ENCODE assay signal across 27 cellular contexts in the genomic region with DNA sequence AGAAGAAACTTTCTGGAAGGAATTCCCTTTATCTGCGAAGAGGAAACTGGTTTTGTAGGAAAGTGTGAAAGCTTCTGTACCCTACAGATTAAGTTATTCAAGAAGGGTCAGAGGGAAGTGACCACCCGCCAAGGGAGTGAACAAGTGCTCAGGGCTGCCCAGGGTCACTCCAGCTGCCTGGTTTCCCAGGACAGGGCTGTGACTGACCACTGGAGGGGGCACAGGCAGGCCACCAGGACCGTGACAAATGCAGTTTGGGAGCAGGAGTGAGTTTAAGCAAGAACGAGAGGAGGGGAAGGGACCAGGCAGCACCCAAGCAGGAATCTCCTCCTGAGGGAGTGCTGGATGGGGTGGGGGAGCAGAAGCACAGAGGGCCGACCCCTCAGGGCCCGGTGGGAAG. TPM values are rescaled to one million over a fixed set of nuclear protein-coding genes. Genes with fewer than 3 reads are reported as not detected.
DNase-seq lines count a peak whose midpoint lies in the region; ATAC-seq, FAIRE-seq and TF ChIP-seq lines count a peak whose summit lies in the region.
"Had no signal": no experiment of that assay in that cellular context is flagged by ENCODE, and none has a peak within 500 bp of the region (broad histone marks: within the 10 kb centered on the region; RNA-seq: fewer than 3 reads in every experiment).

No MANE protein-coding gene starts in this region.

- no peaks in the 10 kb centered on the region for H4K20me1 ChIP-seq in HepG2 (ENCODE audit: insufficient read depth, low read length)

- intact Hi-C loops in HepG2 (cut with micrococcal nuclease; ENCODE audit: unreplicated experiment) (no loop called here), right lobe of liver (cut with DNase I) (no loop called here)

- H3K4me3 Mint-ChIP-seq in endodermal cell: no peak overlapping the region
- H3K4me3 Mint-ChIP-seq in neural crest cell: no peak overlapping the region
- no peak overlapping the region for H3K4me3 Mint-ChIP-seq in type B pancreatic cell
- no peak overlapping the region for H3K4me3 Mint-ChIP-seq in immature natural killer cell

- no peak for TF ChIP-seq RAD21 in HepG2 (CRISPR knock-in tag; IDR thresholded peaks at IDR 0.05)

- H3K36me3 ChIP-seq in HepG2 (replicated peaks in 1 of 2; ENCODE audit: control insufficient read depth in 1 of 2, insufficient read depth in 2 of 2, low read length in 2 of 2) (no peaks in the 10 kb centered on the region), right lobe of liver (no peaks in the 10 kb centered on the region), endodermal cell (ENCODE audit: control insufficient read depth, insufficient read depth, low read length) (no peaks in the 10 kb centered on the region)
- H3K36me3 ChIP-seq: BLaER1 treated with 17β-estradiol and CSF1 and Interleukin-3, amounts not matched to agents 10 nM and 100 nM; Peyer's patch; SJSA1 had no signal

- H3K27me3 Mint-ChIP-seq in endodermal cell (ENCODE audit: insufficient read depth) (no peaks in the 10 kb centered on the region), neural crest cell (ENCODE audit: low read depth) (peaks cover 17% of the 10 kb centered on the region), type B pancreatic cell (peaks cover 18% of the 10 kb centered on the region), immature natural killer cell (ENCODE audit: low read depth in 3 of 3) (peaks cover 3 to 6% (median 3%) of the 10 kb centered on the region in 3 donors)

- peaks cover 12 to 60% of the 10 kb centered on the region in 2 experiments; a peak in 4 of 5 replicates for H3K27me3 ChIP-seq in HepG2 (ENCODE audit: control insufficient read depth in 1 of 2, insufficient read depth in 2 of 2, low read length in 2 of 2)
- H3K27me3 ChIP-seq in right lobe of liver: no peaks in the 10 kb centered on the region
- H3K27me3 ChIP-seq in endodermal cell (ENCODE audit: control insufficient read depth, insufficient read depth, low read length, poor library complexity, severe bottlenecking): no peaks in the 10 kb centered on the region
- H3K27me3 ChIP-seq: Peyer's patch, SJSA1 had no signal

- no peak for TF ChIP-seq EP300 in HepG2 (IDR thresholded peaks at IDR 0.05; ENCODE audit: low read depth in 2 of 2, low read length in 2 of 2)
- no peak for TF ChIP-seq EP300 in HepG2 (CRISPR knock-in tag; IDR thresholded peaks at IDR 0.05; ENCODE audit: borderline replicate concordance)

- TF ChIP-seq POLR2A in HepG2 (IDR thresholded peaks at IDR 0.05; ENCODE audit: insufficient read depth in 1 of 2, low read depth in 2 of 2, low read length in 2 of 2): no peak
- TF ChIP-seq POLR2A in right lobe of liver (IDR thresholded peaks at IDR 0.05): no peak

- H3K4me1 ChIP-seq in HepG2 (ENCODE audit: insufficient read depth, low read length): no peaks in the 10 kb centered on the region
- peaks cover 0 to 12% (median 5%) of the 10 kb centered on the region in 4 donors for H3K4me1 ChIP-seq in right lobe of liver
- H3K4me1 ChIP-seq in endodermal cell (ENCODE audit: control insufficient read depth, insufficient read depth, low read length): no peaks in the 10 kb centered on the region
- H3K4me1 ChIP-seq: Peyer's patch, SJSA1 had no signal

- ATAC-seq in HepG2 (peak; percentile 63), right lobe of liver (no peak), HG02840 (IDR thresholded peaks at IDR 0.05; ENCODE audit: low FRiP score, unreplicated experiment) (no peak)

- in situ Hi-C loops in HepG2 (cut with HindIII; ENCODE audit: extremely low pct_ligation_motif_present, low pct_unique_long_range_greater_than_20kb): no loop called here

- no peaks in the 10 kb centered on the region for H3K9me3 ChIP-seq in HepG2 (ENCODE audit: low read length)
- H3K9me3 ChIP-seq in right lobe of liver: no peaks in the 10 kb centered on the region
- no peaks in the 10 kb centered on the region for H3K9me3 ChIP-seq in endodermal cell (ENCODE audit: control insufficient read depth, low read length)
- H3K9me3 ChIP-seq: Peyer's patch, SJSA1 had no signal

- no peak overlapping the region for H3K27ac Mint-ChIP-seq in endodermal cell
- peak overlapping the region; percentile 73 for H3K27ac Mint-ChIP-seq in neural crest cell (ENCODE audit: unreplicated experiment)
- H3K27ac Mint-ChIP-seq in type B pancreatic cell: no peak overlapping the region
- H3K27ac Mint-ChIP-seq in immature natural killer cell: peak overlapping the region in 2 of 6 donors; percentile 36 to 57

- DNase-seq in HepG2 (ENCODE audit: low spot score): no peak
- no peak for DNase-seq in right lobe of liver
- DNase-seq in endodermal cell: no peak
- DNase-seq in neural crest cell (ENCODE audit: low read depth, low spot score): no peak
- DNase-seq in type B pancreatic cell (ENCODE audit: extremely low spot score, unreplicated experiment): no peak
- DNase-seq in foreskin melanocyte: no peak
- DNase-seq in immature natural killer cell: no peak
- DNase-seq: 8988T, GOT3, HCEC 1CT, NCI-H1105 treated with DMSO at 0.1 percent for 48 hours, NCI-H1694, NCI-H2081, NCI-H2171, NCI-H345, NCI-H524, NCI-H774, Peyer's patch had no signal

- H3K27ac ChIP-seq in HepG2 (ENCODE audit: extremely low read length, insufficient read depth, low read length) (no peak overlapping the region), right lobe of liver (no peak overlapping the region), endodermal cell (ENCODE audit: low read depth, low read length) (no peak overlapping the region)
- H3K27ac ChIP-seq: KMS-11, Peyer's patch, SJSA1 had no signal

- H3K9ac ChIP-seq in HepG2 (ENCODE audit: insufficient read depth, low read depth, low read length): no peak overlapping the region
- no peak overlapping the region for H3K9ac ChIP-seq in endodermal cell (ENCODE audit: extremely low read depth, low read length, poor library complexity, severe bottlenecking)
- H3K9ac ChIP-seq: BLaER1 treated with 17β-estradiol and CSF1 and Interleukin-3, amounts not matched to agents 10 nM and 100 nM; KMS-11 had no signal

- H3K9me3 Mint-ChIP-seq in endodermal cell: peaks cover 12% of the 10 kb centered on the region
- no peaks in the 10 kb centered on the region for H3K9me3 Mint-ChIP-seq in neural crest cell
- H3K9me3 Mint-ChIP-seq in type B pancreatic cell: no peaks in the 10 kb centered on the region
- H3K9me3 Mint-ChIP-seq in immature natural killer cell: no peaks in the 10 kb centered on the region

- H3K36me3 Mint-ChIP-seq in endodermal cell (ENCODE audit: low read depth): no peaks in the 10 kb centered on the region
- no peaks in the 10 kb centered on the region for H3K36me3 Mint-ChIP-seq in neural crest cell (ENCODE audit: low read depth)
- H3K36me3 Mint-ChIP-seq in type B pancreatic cell: no peaks in the 10 kb centered on the region
- peaks cover 2 to 5% (median 4%) of the 10 kb centered on the region in 3 donors for H3K36me3 Mint-ChIP-seq in immature natural killer cell

- H2AFZ ChIP-seq in HepG2 (ENCODE audit: low read length): no peak overlapping the region

- H3K79me2 ChIP-seq in HepG2 (ENCODE audit: insufficient read depth, low read length): no peaks in the 10 kb centered on the region

- 7% methylated on average over 6 of the region's 6 CpGs for WGBS in HepG2 (ENCODE audit: low lambda C conversion rate)
- WGBS in right lobe of liver (ENCODE audit: insufficient coverage, low coverage, low lambda C conversion rate, missing lambda C conversion rate): 92% methylated on average over 4 of the region's 6 CpGs
- WGBS in endodermal cell (ENCODE audit: insufficient coverage in 1 of 2, insufficient read length in 1 of 2), 2 experiments: 79 to 86% methylated on average over 4 to 6 of the region's 6 CpGs

- CTCF ChIA-PET in HepG2 (lab: Yijun Ruan, JAX; ENCODE audit: low intra/inter-chr PET ratio, low total read pairs): no interaction called here

- H3K4me1 Mint-ChIP-seq in endodermal cell (peaks cover 17% of the 10 kb centered on the region), neural crest cell (peaks cover 23% of the 10 kb centered on the region), type B pancreatic cell (ENCODE audit: unreplicated experiment) (no peaks in the 10 kb centered on the region), immature natural killer cell (peaks cover 21 to 33% of the 10 kb centered on the region in 2 donors)

- POLR2A ChIA-PET in HepG2 (lab: Yijun Ruan, JAX): no interaction called here

- no peak overlapping the region for H3K4me2 ChIP-seq in HepG2 (ENCODE audit: low read depth, low read length)
- H3K4me2 ChIP-seq: KMS-11 had no signal

- peak; percentile 27; the same call in 1 of the 2 replicates for TF ChIP-seq CTCF in HepG2 (CRISPR knock-in tag; IDR thresholded peaks at IDR 0.05)
- no peak for TF ChIP-seq CTCF in right lobe of liver (IDR thresholded peaks at IDR 0.05)
- TF ChIP-seq CTCF in endodermal cell (conservative IDR thresholded peaks at IDR 0.05): peak; percentile 57
- TF ChIP-seq CTCF in neural crest cell (conservative IDR thresholded peaks at IDR 0.05): no peak
- TF ChIP-seq CTCF in type B pancreatic cell (conservative IDR thresholded peaks at IDR 0.05): peak; percentile 26

- H3K4me3 ChIP-seq in HepG2 (replicated peaks in 1 of 3; ENCODE audit: insufficient read depth in 1 of 3, low read depth in 2 of 3, low read length in 3 of 3): no peak overlapping the region
- H3K4me3 ChIP-seq in right lobe of liver: no peak overlapping the region
- no peak overlapping the region for H3K4me3 ChIP-seq in endodermal cell (ENCODE audit: low read length)
- H3K4me3 ChIP-seq: BLaER1 treated with 17β-estradiol and CSF1 and Interleukin-3, amounts not matched to agents 10 nM and 100 nM; Peyer's patch; SJSA1 had no signal

- no TSS peak for BruUV-seq in HepG2 (replicated peaks; lab: Mats Ljungman, UMichigan)

- no peak for FAIRE-seq in HepG2 (lab: Jason Lieb, UNC)
- FAIRE-seq: G401.6, GM12892 had no signal

RNA-seq across cellular contexts. Expression of a gene that starts 34.2 kb away (rescaled TPM):
- total RNA-seq in HepG2 (2016; rRNA removed; fragmentation: Illumina TruSeq; extraction: Trizol) (0.22 and 0.24 TPM in 2 replicates), right lobe of liver (1 to 10 TPM; 2.5 to 9.6 (median 4.8) TPM), endodermal cell (1 to 10 TPM in 1 of 2 donors, under 1 TPM in 1; 0.73 to 1.6 TPM), neural crest cell (1.2 and 1.4 TPM in 2 replicates), type B pancreatic cell (ENCODE audit: low replicate concordance) (3.6 and 7.0 TPM in 2 replicates)
- not detected in 2 replicates for total RNA-seq in HepG2 (2016; cell fraction: cytosol; rRNA removed; fragmentation: Illumina TruSeq; extraction: Trizol; ENCODE audit: low read depth)
- total RNA-seq in HepG2 (2016; cell fraction: insoluble cytoplasmic fraction; rRNA removed; fragmentation: Illumina TruSeq; extraction: Trizol): 0.13 and 0.19 TPM in 2 replicates
- 0.14 and 0.22 TPM in 2 replicates for total RNA-seq in HepG2 (2016; cell fraction: membrane; rRNA removed; fragmentation: Illumina TruSeq; extraction: Trizol)
- 0.25 TPM in 1 of 2 replicates, not detected in the other for total RNA-seq in HepG2 (2016; cell fraction: nucleus; rRNA removed; fragmentation: Illumina TruSeq; extraction: Trizol)
- polyA plus RNA-seq in HepG2 (2011; rRNA removed) (0.12 and 0.30 TPM in 2 replicates), immature natural killer cell (10 to 100 TPM; 11.9 to 17.5 (median 14.4) TPM)
- 0.09 TPM in 2 replicates for polyA plus RNA-seq in HepG2 (2011; cell fraction: cytosol; rRNA removed)
- polyA plus RNA-seq in HepG2 (2011; cell fraction: nucleus; rRNA removed): 0.69 and 1.4 TPM in 2 replicates
- 0.04 and 0.31 TPM in 2 replicates for polyA plus RNA-seq in HepG2 (2012)
- polyA plus RNA-seq in HepG2 (2016; cell fraction: cytosol; fragmentation: Illumina TruSeq; extraction: Trizol; ENCODE audit: low read depth): 0.03 and 0.14 TPM in 2 replicates
- polyA plus RNA-seq in HepG2 (2016; cell fraction: insoluble cytoplasmic fraction; fragmentation: Illumina TruSeq; extraction: Trizol; ENCODE audit: low read depth): 0.22 and 0.24 TPM in 2 replicates
- not detected in 2 replicates for polyA plus RNA-seq in HepG2 (2016; cell fraction: membrane; fragmentation: Illumina TruSeq; extraction: Trizol; ENCODE audit: low read depth)
- polyA plus RNA-seq in HepG2 (2016; cell fraction: nucleus; fragmentation: Illumina TruSeq; extraction: Trizol; ENCODE audit: insufficient read depth, low read depth): 0.19 and 0.61 TPM in 2 replicates
- 0.72 and 3.2 TPM in 2 replicates for polyA minus RNA-seq in HepG2 (2011; rRNA and poly(A)+ RNA removed; ENCODE audit: low replicate concordance)
- 0.26 TPM in 1 of 2 replicates, not detected in the other for polyA minus RNA-seq in HepG2 (2011; cell fraction: cytosol; rRNA and poly(A)+ RNA removed)
- polyA minus RNA-seq in HepG2 (2011; cell fraction: nucleus; rRNA and poly(A)+ RNA removed): 0.52 TPM in 1 of 2 replicates, not detected in the other
- 0.32 TPM for polyA plus RNA-seq in endodermal cell (2013, experiment 1 of 2)
- 0.29 TPM for polyA plus RNA-seq in endodermal cell (2013, experiment 2 of 2)

RNA-seq across cellular contexts. Expression of a gene that starts 34.5 kb away (rescaled TPM):
- total RNA-seq in HepG2 (2016; rRNA removed; fragmentation: Illumina TruSeq; extraction: Trizol) (not detected in 2 replicates), right lobe of liver (under 1 TPM in 5 of 6 experiments, not detected in 1; 0.25 to 0.86 (median 0.29) TPM), endodermal cell (not detected), neural crest cell (not detected in 2 replicates), type B pancreatic cell (ENCODE audit: low replicate concordance) (0.43 and 1.1 TPM in 2 replicates)
- total RNA-seq in HepG2 (2016; cell fraction: cytosol; rRNA removed; fragmentation: Illumina TruSeq; extraction: Trizol; ENCODE audit: low read depth): not detected in 2 replicates
- total RNA-seq in HepG2 (2016; cell fraction: insoluble cytoplasmic fraction; rRNA removed; fragmentation: Illumina TruSeq; extraction: Trizol): not detected in 2 replicates
- not detected in 2 replicates for total RNA-seq in HepG2 (2016; cell fraction: membrane; rRNA removed; fragmentation: Illumina TruSeq; extraction: Trizol)
- total RNA-seq in HepG2 (2016; cell fraction: nucleus; rRNA removed; fragmentation: Illumina TruSeq; extraction: Trizol): not detected in 2 replicates
- polyA plus RNA-seq in HepG2 (2011; rRNA removed) (0.07 TPM in 1 of 2 replicates, not detected in the other), immature natural killer cell (not detected)
- polyA plus RNA-seq in HepG2 (2011; cell fraction: cytosol; rRNA removed): 0.07 TPM in 1 of 2 replicates, not detected in the other
- polyA plus RNA-seq in HepG2 (2011; cell fraction: nucleus; rRNA removed): 0.29 TPM in 1 of 2 replicates, not detected in the other
- not detected in 2 replicates for polyA plus RNA-seq in HepG2 (2012)
- polyA plus RNA-seq in HepG2 (2016; cell fraction: cytosol; fragmentation: Illumina TruSeq; extraction: Trizol; ENCODE audit: low read depth): not detected in 2 replicates
- polyA plus RNA-seq in HepG2 (2016; cell fraction: insoluble cytoplasmic fraction; fragmentation: Illumina TruSeq; extraction: Trizol; ENCODE audit: low read depth): not detected in 2 replicates
- not detected in 2 replicates for polyA plus RNA-seq in HepG2 (2016; cell fraction: membrane; fragmentation: Illumina TruSeq; extraction: Trizol; ENCODE audit: low read depth)
- polyA plus RNA-seq in HepG2 (2016; cell fraction: nucleus; fragmentation: Illumina TruSeq; extraction: Trizol; ENCODE audit: insufficient read depth, low read depth): not detected in 2 replicates
- polyA minus RNA-seq in HepG2 (2011; rRNA and poly(A)+ RNA removed; ENCODE audit: low replicate concordance): not detected in 2 replicates
- not detected in 2 replicates for polyA minus RNA-seq in HepG2 (2011; cell fraction: cytosol; rRNA and poly(A)+ RNA removed)
- not detected in 2 replicates for polyA minus RNA-seq in HepG2 (2011; cell fraction: nucleus; rRNA and poly(A)+ RNA removed)
- not detected for polyA plus RNA-seq in endodermal cell (2013, experiment 1 of 2)
- not detected for polyA plus RNA-seq in endodermal cell (2013, experiment 2 of 2)
- total RNA-seq: Daoy, HT1080, OCI-LY7, SJSA1 had no signal

Comparison
In these comparisons a context has a peak if more than half of its experiments do, and no peak if none do; other contexts are left out.
1. CTCF ChIP-seq: peak in HepG2 (single experiment), endodermal cell (single experiment) and type B pancreatic cell (single experiment); none in right lobe of liver (0 of 4) and neural crest cell (single experiment).